In genomic region chr20:36399147-36399968, GRCh38 we compare ENCODE assay signal across 9 cellular contexts.
DNase-seq lines count a peak whose midpoint lies in the region; ATAC-seq, FAIRE-seq and TF ChIP-seq lines count a peak whose summit lies in the region.
"Had no signal": no experiment of that assay in that cellular context is flagged by ENCODE, and none has a peak within 500 bp of the region (broad histone marks: within the 10 kb centered on the region; RNA-seq: fewer than 3 reads in every experiment).

No MANE protein-coding gene starts in this region.

- intact Hi-C loops in kidney (cut with DNase I), result no loop called here

- H3K36me3 ChIP-seq in endodermal cell (ENCODE audit: control insufficient read depth, insufficient read depth, low read length) (no peaks in the 10 kb centered on the region), kidney (ENCODE audit: control insufficient read depth in 1 of 2, insufficient read depth in 2 of 2, low read length in 2 of 2) (no peaks in the 10 kb centered on the region)

- no peaks in the 10 kb centered on the region for H3K27me3 ChIP-seq in endodermal cell (ENCODE audit: control insufficient read depth, insufficient read depth, low read length, poor library complexity, severe bottlenecking)

- H3K9ac ChIP-seq in endodermal cell (ENCODE audit: extremely low read depth, low read length, poor library complexity, severe bottlenecking) (no peak overlapping the region), kidney (ENCODE audit: low read length in 2 of 2) (no peak overlapping the region)

- H3K4me1 ChIP-seq in endodermal cell (ENCODE audit: control insufficient read depth, insufficient read depth, low read length) (no peaks in the 10 kb centered on the region), kidney (ENCODE audit: control insufficient read depth in 1 of 2, insufficient read depth in 1 of 2, low read depth in 1 of 2, low read length in 2 of 2) (no peaks in the 10 kb centered on the region)

- DNase-seq in NOMO-1 treated with DMSO at 0.1 percent for 48 hours (lab: John Stamatoyannopoulos, UW; ENCODE audit: unreplicated experiment), result peak; percentile 23
- DNase-seq in NOMO-1 (lab: John Stamatoyannopoulos, UW; ENCODE audit: unreplicated experiment in 2 of 2), result no peak
- DNase-seq in LHCN-M2 (ENCODE audit: low read depth), result peak; percentile 52
- peak; percentile 9 for DNase-seq in T-helper 2 cell treated with Interferon-gamma antibody and Interleukin-4, amounts not matched to agents 5 μg/mL and 100 μg/mL, for 36 hours (ENCODE audit: low spot score)
- peak; percentile 98 for DNase-seq in endodermal cell
- peak; percentile 35 for DNase-seq in pulmonary artery endothelial cell (ENCODE audit: low read depth, low spot score)
- DNase-seq in kidney, result no peak

- peaks cover 7% of the 10 kb centered on the region for H3K9me3 ChIP-seq in endodermal cell (ENCODE audit: control insufficient read depth, low read length)
- peaks cover 0 to 7% of the 10 kb centered on the region in 2 donors for H3K9me3 ChIP-seq in kidney (ENCODE audit: control insufficient read depth in 1 of 2, low read length in 2 of 2)

- H3K4me3 Mint-ChIP-seq in T-helper 2 cell treated with Interferon-gamma antibody and Interleukin-4, amounts not matched to agents 5 μg/mL and 100 μg/mL, for 36 hours, result no peak overlapping the region
- H3K4me3 Mint-ChIP-seq in endodermal cell, result no peak overlapping the region
- H3K4me3 Mint-ChIP-seq: brain had no signal

- H3K9me3 Mint-ChIP-seq in T-helper 2 cell treated with Interferon-gamma antibody and Interleukin-4, amounts not matched to agents 5 μg/mL and 100 μg/mL, for 36 hours, result peaks cover 5% of the 10 kb centered on the region
- peaks cover 7% of the 10 kb centered on the region for H3K9me3 Mint-ChIP-seq in endodermal cell

- 27 to 38% methylated on average over 5 to 6 of the region's 6 CpGs for WGBS in endodermal cell (ENCODE audit: insufficient coverage in 1 of 2, insufficient read length in 1 of 2), 2 experiments

- H3K36me3 Mint-ChIP-seq in T-helper 2 cell treated with Interferon-gamma antibody and Interleukin-4, amounts not matched to agents 5 μg/mL and 100 μg/mL, for 36 hours (ENCODE audit: low read depth), result no peaks in the 10 kb centered on the region
- H3K36me3 Mint-ChIP-seq in endodermal cell (ENCODE audit: low read depth), result no peaks in the 10 kb centered on the region
- H3K36me3 Mint-ChIP-seq: brain had no signal

- no peak for FAIRE-seq in kidney (lab: Jason Lieb, UNC)

- H3K4me1 Mint-ChIP-seq in T-helper 2 cell treated with Interferon-gamma antibody and Interleukin-4, amounts not matched to agents 5 μg/mL and 100 μg/mL, for 36 hours (ENCODE audit: low read depth), result no peaks in the 10 kb centered on the region
- no peaks in the 10 kb centered on the region for H3K4me1 Mint-ChIP-seq in endodermal cell

- H3K4me3 ChIP-seq in endodermal cell (ENCODE audit: low read length) (no peak overlapping the region), kidney (ENCODE audit: low read length in 2 of 2) (peak overlapping the region in 1 of 2 donors; percentile 4)

- H3K27ac ChIP-seq in endodermal cell (ENCODE audit: low read depth, low read length) (no peak overlapping the region), kidney (ENCODE audit: low read depth in 2 of 2, low read length in 2 of 2) (no peak overlapping the region)

- H3K27me3 Mint-ChIP-seq in T-helper 2 cell treated with Interferon-gamma antibody and Interleukin-4, amounts not matched to agents 5 μg/mL and 100 μg/mL, for 36 hours (ENCODE audit: low read depth), result peaks cover 11% of the 10 kb centered on the region
- H3K27me3 Mint-ChIP-seq in endodermal cell (ENCODE audit: insufficient read depth), result peaks cover 12% of the 10 kb centered on the region

- no peak for ATAC-seq in GM19035 (IDR thresholded peaks at IDR 0.05; ENCODE audit: unreplicated experiment)

- H3K27ac Mint-ChIP-seq in T-helper 2 cell treated with Interferon-gamma antibody and Interleukin-4, amounts not matched to agents 5 μg/mL and 100 μg/mL, for 36 hours, result no peak overlapping the region
- no peak overlapping the region for H3K27ac Mint-ChIP-seq in endodermal cell

- TF ChIP-seq CTCF in endodermal cell (conservative IDR thresholded peaks at IDR 0.05), result peak; percentile 90
- TF ChIP-seq CTCF in kidney (IDR thresholded peaks at IDR 0.05; ENCODE audit: borderline replicate concordance, extremely low read depth, insufficient read depth), result no peak

Comparison
In these comparisons a context has a peak if more than half of its experiments do, and no peak if none do; other contexts are left out.
1. DNase-seq: peak in NOMO-1 treated with DMSO at 0.1 percent for 48 hours (single experiment), LHCN-M2 (single experiment), T-helper 2 cell treated with Interferon-gamma antibody and Interleukin-4, amounts not matched to agents 5 μg/mL and 100 μg/mL, for 36 hours (single experiment), endodermal cell (single experiment) and pulmonary artery endothelial cell (single experiment); none in NOMO-1 (0 of 2) and kidney (single experiment).